ENCODE assay signal across 12 cellular contexts in the genomic region with DNA sequence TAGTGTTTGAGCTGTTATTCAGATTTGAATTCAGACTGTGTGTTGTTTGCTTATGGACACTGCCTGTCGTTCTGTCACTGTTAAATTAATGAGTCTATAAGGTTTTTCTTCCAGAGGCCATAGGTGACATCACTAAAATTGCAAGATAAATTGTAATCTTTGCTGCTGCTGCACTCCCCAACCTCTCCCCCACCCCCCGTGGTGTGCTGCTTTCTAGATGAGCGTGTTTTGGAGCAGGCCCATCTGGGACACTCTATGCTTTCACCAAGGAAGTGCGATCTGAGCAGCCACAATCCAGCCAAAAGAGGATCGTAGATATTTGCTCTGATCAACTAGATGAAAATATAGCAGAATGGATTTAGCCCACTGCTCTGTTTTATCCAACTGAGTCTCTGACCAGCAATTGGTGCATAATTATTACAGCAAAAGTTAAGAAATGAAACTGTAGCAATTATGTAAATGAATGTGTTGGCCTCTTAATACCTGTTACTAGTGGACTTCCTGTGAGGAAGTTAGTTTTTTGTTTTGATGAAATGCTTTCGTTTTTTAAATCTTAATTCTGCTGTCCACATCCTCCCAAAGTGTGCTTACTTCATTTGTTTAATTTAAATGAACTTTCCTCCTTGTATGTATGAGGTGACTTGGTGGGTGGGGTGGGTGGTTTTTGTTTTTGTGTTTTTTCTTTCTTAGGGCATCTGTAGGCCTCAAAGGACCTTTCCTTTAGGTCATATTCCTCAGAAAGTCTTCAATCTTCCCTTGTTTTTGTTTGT. TPM values are rescaled to one million over a fixed set of nuclear protein-coding genes. Genes with fewer than 3 reads are reported as not detected.
DNase-seq lines count a peak whose midpoint lies in the region; ATAC-seq, FAIRE-seq and TF ChIP-seq lines count a peak whose summit lies in the region.
"Had no signal": no experiment of that assay in that cellular context is flagged by ENCODE, and none has a peak within 500 bp of the region (broad histone marks: within the 10 kb centered on the region; RNA-seq: fewer than 3 reads in every experiment).

No MANE protein-coding gene starts in this region.

- H3K9ac ChIP-seq in subcutaneous abdominal adipose tissue (ENCODE audit: low read length in 5 of 5): peak overlapping the region in 1 of 5 donors; percentile 12

- no peaks in the 10 kb centered on the region for H3K27me3 Mint-ChIP-seq in T-helper 17 cell

- intact Hi-C loops in left ventricle myocardium superior (cut with micrococcal nuclease): no loop called here

- H3K4me3 Mint-ChIP-seq in T-helper 17 cell: peak overlapping the region; percentile 47

- H3K27me3 ChIP-seq in subcutaneous abdominal adipose tissue (ENCODE audit: control insufficient read depth in 5 of 5, insufficient read depth in 4 of 5, low read length in 5 of 5): no peaks in the 10 kb centered on the region
- H3K27me3 ChIP-seq: ovary had no signal

- FAIRE-seq in H54 (lab: Jason Lieb, UNC): no peak

- peaks cover 7 to 37% (median 28%) of the 10 kb centered on the region in 5 donors for H3K4me1 ChIP-seq in subcutaneous abdominal adipose tissue (ENCODE audit: control insufficient read depth in 5 of 5, insufficient read depth in 5 of 5, low read length in 5 of 5)

- DNase-seq in NCI-H524 (lab: John Stamatoyannopoulos, UW): peak; percentile 11 to 60
- no peak for DNase-seq in NCI-H524 treated with DMSO at 0.1 percent for 48 hours (lab: John Stamatoyannopoulos, UW)
- no peak for DNase-seq in T-helper 17 cell
- no peak for DNase-seq in left ventricle myocardium superior
- DNase-seq in medulla oblongata (ENCODE audit: extremely low spot score): no peak
- DNase-seq in H54 (ENCODE audit: insufficient read length, low spot score): no peak
- DNase-seq: 8988T, activated gamma-delta T cell, NCI-H1105, ovary had no signal

- H3K36me3 ChIP-seq in subcutaneous abdominal adipose tissue (ENCODE audit: control insufficient read depth in 5 of 5, insufficient read depth in 5 of 5, low read length in 5 of 5): peaks cover 16 to 42% (median 38%) of the 10 kb centered on the region in 5 donors
- H3K36me3 ChIP-seq: ovary had no signal

- TF ChIP-seq POLR2A in H54 (IDR thresholded peaks at IDR 0.05; ENCODE audit: low read depth, low read length): no peak

- no peak overlapping the region for H3K4me3 ChIP-seq in subcutaneous abdominal adipose tissue (ENCODE audit: low read depth in 1 of 5, low read length in 5 of 5)
- H3K4me3 ChIP-seq: ovary had no signal

- ATAC-seq in T-helper 17 cell: no peak
- peak; percentile 59 for ATAC-seq in left ventricle myocardium superior
- no peak for ATAC-seq in GM18870 (IDR thresholded peaks at IDR 0.05; ENCODE audit: unreplicated experiment)

- H3K9me3 ChIP-seq in T-helper 17 cell (ENCODE audit: control insufficient read depth, low read length, poor library complexity, severe bottlenecking) (no peaks in the 10 kb centered on the region), subcutaneous abdominal adipose tissue (ENCODE audit: control insufficient read depth in 5 of 5, low read length in 5 of 5) (no peaks in the 10 kb centered on the region)
- H3K9me3 ChIP-seq: ovary had no signal

- H3K36me3 Mint-ChIP-seq in T-helper 17 cell (ENCODE audit: low read depth): peaks cover 8% of the 10 kb centered on the region

- H3K27ac Mint-ChIP-seq in T-helper 17 cell: peak overlapping the region; percentile 90

- H3K4me1 Mint-ChIP-seq in T-helper 17 cell: peaks cover 21% of the 10 kb centered on the region

- H3K27ac ChIP-seq in subcutaneous abdominal adipose tissue (ENCODE audit: low read depth, low read length): peak overlapping the region; percentile 22
- H3K27ac ChIP-seq: ovary had no signal

RNA-seq across cellular contexts. Expression of gene RPRD1B, which starts 58.1 kb away (rescaled TPM):
- 10 to 100 TPM; 47.7 to 51.2 TPM for total RNA-seq in T-helper 17 cell
- total RNA-seq in left ventricle myocardium superior: 65.3 TPM

RNA-seq across cellular contexts. Expression of gene TTI1, which starts 58.4 kb away (rescaled TPM):
- total RNA-seq in T-helper 17 cell (10 to 100 TPM; 15.5 to 16.0 TPM), left ventricle myocardium superior (12.5 TPM)

Comparison
In these comparisons a context has a peak if more than half of its experiments do, and no peak if none do; other contexts are left out.
1. DNase-seq: peak in NCI-H524 (2 of 2); none in NCI-H524 treated with DMSO at 0.1 percent for 48 hours (single experiment), T-helper 17 cell (0 of 3), left ventricle myocardium superior (single experiment), medulla oblongata (single experiment) and H54 (single experiment).